In genomic region chr4:133969202-133969873, GRCh38 we compare ENCODE assay signal across 11 cellular contexts.
DNase-seq lines count a peak whose midpoint lies in the region; ATAC-seq and TF ChIP-seq lines count a peak whose summit lies in the region.
"Had no signal": no experiment of that assay in that cellular context is flagged by ENCODE, and none has a peak within 500 bp of the region (broad histone marks: within the 10 kb centered on the region; RNA-seq: fewer than 3 reads in every experiment).

No MANE protein-coding gene starts in this region.

- no peak overlapping the region for H3K14ac ChIP-seq in H9 (ENCODE audit: insufficient read depth, low read length)

- H3K4ac ChIP-seq in H9 (ENCODE audit: low read depth, low read length): no peak overlapping the region

- H3K9me3 ChIP-seq in adipocyte (ENCODE audit: control insufficient read depth, low read length) (peaks cover 6% of the 10 kb centered on the region), H9 (ENCODE audit: control insufficient read depth, low read depth, low read length) (no peaks in the 10 kb centered on the region)

- no peaks in the 10 kb centered on the region for H3K4me1 ChIP-seq in adipocyte (ENCODE audit: control insufficient read depth, insufficient read depth, low read length)
- H3K4me1 ChIP-seq in H9 (ENCODE audit: insufficient read depth, low read length): no peaks in the 10 kb centered on the region

- no peak overlapping the region for H2BK15ac ChIP-seq in H9 (ENCODE audit: low read depth, low read length)

- no peaks in the 10 kb centered on the region for H3K79me2 ChIP-seq in H9 (ENCODE audit: insufficient read depth, low read length)

- no peak overlapping the region for H2BK120ac ChIP-seq in H9 (ENCODE audit: low read depth, low read length, poor library complexity, severe bottlenecking)

- no peaks in the 10 kb centered on the region for H4K20me1 ChIP-seq in H9 (ENCODE audit: control insufficient read depth, insufficient read depth, insufficient read length)

- no peak overlapping the region for H3K56ac ChIP-seq in H9 (ENCODE audit: insufficient read length, low read depth, low read length)

- H4K91ac ChIP-seq in H9 (ENCODE audit: insufficient read length, low read depth, low read length): no peak overlapping the region

- H3K4me1 Mint-ChIP-seq in H9: peaks cover 0 to 6% of the 10 kb centered on the region in 2 experiments; a peak in 1 of 4 replicates

- H3K27me3 ChIP-seq in adipocyte (replicated peaks; ENCODE audit: control insufficient read depth, insufficient read depth, low read length) (no peaks in the 10 kb centered on the region), H9 (ENCODE audit: insufficient read depth, low read length) (no peaks in the 10 kb centered on the region)

- no peaks in the 10 kb centered on the region for H3K23me2 ChIP-seq in H9 (ENCODE audit: insufficient read length, low read depth, low read length, poor library complexity, severe bottlenecking)

- H2AK5ac ChIP-seq in H9 (ENCODE audit: insufficient read length, low read length): no peak overlapping the region

- 100% methylated on average over 2 of the region's 4 CpGs for WGBS in H9 (ENCODE audit: extremely low coverage, insufficient read length, low lambda C conversion rate)

- DNase-seq in ELR (ENCODE audit: low read depth): peak; percentile 12
- peak; percentile 20 for DNase-seq in NCI-H1694 (lab: John Stamatoyannopoulos, UW)
- peak; percentile 44 for DNase-seq in adipocyte (ENCODE audit: low read depth)
- peak; percentile 5 for DNase-seq in left kidney (ENCODE audit: low read depth, low spot score)
- DNase-seq in H9: no peak
- DNase-seq in ureter (ENCODE audit: low spot score): no peak
- DNase-seq: activated T-cell treated with anti-CD3 and anti-CD28 coated beads, Interleukin-2, amount 50 U/mL, for 48 hours; NCI-H1436 treated with DMSO at 0.1 percent for 48 hours had no signal

- no peak overlapping the region for H3K4me2 ChIP-seq in H9 (ENCODE audit: insufficient read depth, insufficient read length, low read length)

- H2BK5ac ChIP-seq in H9 (ENCODE audit: insufficient read length, low read length): no peak overlapping the region

- H3K27me3 Mint-ChIP-seq in H9 (ENCODE audit: low read depth): no peaks in the 10 kb centered on the region

- no peak overlapping the region for H2BK20ac ChIP-seq in H9 (ENCODE audit: low read depth, low read length, poor library complexity, severe bottlenecking)

- no peak overlapping the region for H4K8ac ChIP-seq in H9 (replicated peaks; ENCODE audit: insufficient read length, low read depth, low read length)

- no peak overlapping the region for H3K4me3 ChIP-seq in adipocyte (ENCODE audit: low read length)

- no peak overlapping the region for H3K4me3 Mint-ChIP-seq in H9

- no peak overlapping the region for H3K23ac ChIP-seq in H9 (ENCODE audit: insufficient read length, low read depth, low read length)

- no peak overlapping the region for H3K27ac ChIP-seq in H9 (ENCODE audit: insufficient read length, low read depth, low read length)

- no peak overlapping the region for H2BK12ac ChIP-seq in H9 (ENCODE audit: insufficient read length, low read depth, low read length)

- peaks cover 16 to 17% of the 10 kb centered on the region in 2 experiments; a peak in 4 of 5 replicates for H3K9me3 Mint-ChIP-seq in H9

- H3K27ac Mint-ChIP-seq in H9: no peak overlapping the region; a peak in 2 of 7 replicates

- H2AFZ ChIP-seq in H9 (ENCODE audit: low read length): no peak overlapping the region

- H3K9ac ChIP-seq in adipocyte (ENCODE audit: low read length) (no peak overlapping the region), H9 (ENCODE audit: extremely low read depth, insufficient read length, low read length) (no peak overlapping the region)

- H3K18ac ChIP-seq in H9 (ENCODE audit: insufficient read length, low read depth, low read length): no peak overlapping the region

- H3K36me3 ChIP-seq in adipocyte (ENCODE audit: control insufficient read depth, insufficient read depth, low read length, severe bottlenecking): no peaks in the 10 kb centered on the region

- no peak overlapping the region for H4K5ac ChIP-seq in H9 (ENCODE audit: insufficient read length, low read depth, low read length)

- TF ChIP-seq CTCF in H9 (conservative IDR thresholded peaks at IDR 0.05): no peak

- no peaks in the 10 kb centered on the region for H3K79me1 ChIP-seq in H9 (ENCODE audit: insufficient read depth, low read depth, low read length, poor library complexity, severe bottlenecking)

- ATAC-seq in GM18909 (IDR thresholded peaks at IDR 0.05; ENCODE audit: poor library complexity, unreplicated experiment) (no peak), HG02852 (IDR thresholded peaks at IDR 0.05; ENCODE audit: unreplicated experiment) (no peak)
- ATAC-seq: esophagus mucosa had no signal

- peaks cover 0 to 21% (median 12%) of the 10 kb centered on the region in 3 experiments; a peak in 4 of 7 replicates for H3K36me3 Mint-ChIP-seq in H9 (ENCODE audit: insufficient read depth in 1 of 3, low read depth in 3 of 3)

- H3T11ph ChIP-seq in H9 (ENCODE audit: low read length): no peak overlapping the region

Comparison
In these comparisons a context has a peak if more than half of its experiments do, and no peak if none do; other contexts are left out.
1. DNase-seq: peak in ELR (single experiment), NCI-H1694 (single experiment), adipocyte (single experiment) and left kidney (single experiment); none in H9 (single experiment) and ureter (single experiment).